Comparison of ENCODE assay signal across 32 cellular contexts in the genomic region with DNA sequence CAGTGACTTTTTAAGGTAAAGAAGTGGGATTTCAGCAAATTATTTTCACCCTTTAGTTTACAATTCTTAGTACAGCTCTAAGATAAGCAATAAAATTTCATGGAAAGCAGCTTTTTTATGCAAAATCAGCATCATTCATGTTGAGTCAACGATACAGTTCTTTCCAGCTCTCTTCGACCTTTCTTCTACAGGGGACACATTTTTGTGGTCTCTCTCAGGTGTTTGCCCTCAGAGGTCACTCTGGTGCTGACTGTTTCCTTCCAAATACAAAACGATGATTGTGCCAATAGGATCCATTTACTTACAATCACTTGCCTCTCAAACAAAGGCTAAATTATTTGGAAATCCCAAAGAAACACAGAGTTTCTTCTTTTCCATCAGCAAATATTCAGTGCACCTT.
"Had no signal": no experiment of that assay in that cellular context is flagged by ENCODE, and none has a peak within 500 bp of the region (broad histone marks: within the 10 kb centered on the region; RNA-seq: fewer than 3 reads in every experiment).

No MANE protein-coding gene starts in this region.

- DNase-seq: activated CD4-positive, alpha-beta T cell treated with anti-CD3 and anti-CD28 coated beads for 4 hours; activated CD4-positive, alpha-beta T cell treated with anti-CD3 and anti-CD28 coated beads, Interleukin-2, amount 50 U/mL, for 4 hours; activated naive CD4-positive, alpha-beta T cell; activated T-cell treated with anti-CD3 and anti-CD28 coated beads for 4 hours; activated T-cell treated with anti-CD3 and anti-CD28 coated beads, Interleukin-2, amount 50 U/mL, for 72 hours; anterior cingulate cortex; body of pancreas; cerebellar nuclear complex; dorsolateral prefrontal cortex; effector memory CD4-positive, alpha-beta T cell; erythroblast; heart left ventricle; hypothalamus; immature natural killer cell; kidney; left colon; midbrain; naive thymus-derived CD4-positive, alpha-beta T cell; ovary; retina; stimulated activated CD4-positive, alpha-beta T cell treated with anti-CD3 and anti-CD28 coated beads, Interleukin-12 subunit alpha, Interleukin-12 subunit beta, amount 100 ng/mL, for 4 hours; stimulated activated CD4-positive, alpha-beta T cell treated with anti-CD3 and anti-CD28 coated beads, Interleukin-4, amount 100 ng/mL, for 24 hours; stomach; T-helper 9 cell; tibial artery; upper lobe of right lung had no signal

- H3K4me1 ChIP-seq: body of pancreas, foreskin keratinocyte, stomach had no signal

- H3K27me3 ChIP-seq: body of pancreas, cardiac muscle cell, dorsolateral prefrontal cortex, foreskin keratinocyte, heart left ventricle, ovary, stomach, suprapubic skin, tibial artery, upper lobe of right lung had no signal

- H3K4me3 ChIP-seq: body of pancreas, cardiac muscle cell, coronary artery, dorsolateral prefrontal cortex, heart left ventricle, ovary, skin epidermis, stomach, suprapubic skin, tibial artery, upper lobe of right lung had no signal

- H3K36me3 ChIP-seq: cardiac muscle cell, heart left ventricle, ovary, stomach, suprapubic skin, tibial artery, upper lobe of right lung had no signal

- H3K27ac ChIP-seq: body of pancreas, cardiac muscle cell, coronary artery, dorsolateral prefrontal cortex, foreskin keratinocyte, heart left ventricle, ovary, skin epidermis, stomach, suprapubic skin, tibial artery, upper lobe of right lung, VCaP had no signal

- H3K9me3 ChIP-seq: body of pancreas, ovary, stomach, suprapubic skin, upper lobe of right lung had no signal
